Comparison of ENCODE assay signal across 8 cellular contexts in the genomic region with DNA sequence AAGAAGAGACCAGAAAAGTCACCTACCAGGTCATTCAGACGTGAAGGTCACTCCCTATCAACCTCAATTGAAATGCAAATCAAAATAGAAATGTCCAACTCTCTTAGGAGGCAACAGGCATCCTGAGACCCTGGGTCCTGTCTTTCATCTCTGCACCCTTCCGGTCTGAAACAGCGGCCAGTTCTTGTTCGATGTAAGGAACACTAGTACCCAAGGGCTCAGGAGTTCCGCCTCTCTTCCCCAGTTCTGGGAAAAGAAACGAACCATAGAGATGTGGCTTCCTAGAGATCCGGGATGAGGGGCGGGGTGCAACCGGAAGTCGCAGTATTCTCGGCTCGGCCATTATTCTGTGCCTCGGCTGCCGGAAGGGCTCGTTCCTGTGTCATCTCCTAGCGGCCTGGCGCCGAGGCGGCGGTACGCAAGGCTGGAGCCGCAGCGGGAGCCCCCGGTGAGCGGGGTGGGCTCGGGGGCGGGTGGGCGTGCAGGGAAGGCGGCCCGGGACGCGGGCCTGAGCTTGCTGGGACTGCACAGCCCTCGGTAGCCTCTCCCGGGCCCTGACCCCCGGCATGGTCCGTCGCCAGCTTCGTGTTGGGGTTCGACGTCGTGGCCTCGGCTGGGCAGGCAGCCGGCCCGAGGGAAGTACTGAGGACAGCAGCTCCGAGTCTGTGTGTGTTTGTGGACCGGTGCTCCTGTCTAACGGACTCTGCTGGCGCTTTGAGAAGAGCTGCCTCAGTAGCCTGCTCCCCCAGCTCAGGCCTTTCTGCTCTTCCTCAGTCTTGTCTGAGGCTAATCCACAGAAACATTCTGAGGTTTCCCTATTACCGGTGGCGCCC. TPM values are rescaled to one million over a fixed set of nuclear protein-coding genes. Genes with fewer than 3 reads are reported as not detected.
DNase-seq lines count a peak whose midpoint lies in the region; ATAC-seq and TF ChIP-seq lines count a peak whose summit lies in the region.

A gene (plus strand): TSS at position 341 of the 833 bp plus-strand sequence. CDS start 4,119 bp downstream, outside the sequence.

- no peaks in the 10 kb centered on the region for H3K9me3 Mint-ChIP-seq in chondrocyte (ENCODE audit: low read depth)

- peak within 1 kb of the TSS; percentile 93 for H3K27ac Mint-ChIP-seq in chondrocyte (ENCODE audit: unreplicated experiment)

- peak within 1 kb of the TSS; percentile 88 for H3K4me3 Mint-ChIP-seq in chondrocyte (ENCODE audit: unreplicated experiment)

- peaks cover 6% of the 10 kb centered on the region for H3K36me3 Mint-ChIP-seq in chondrocyte (ENCODE audit: low read depth)

- peak; percentile 52 for TF ChIP-seq CTCF in chondrocyte (IDR thresholded peaks at IDR 0.05)

- H3K27me3 Mint-ChIP-seq in chondrocyte (ENCODE audit: low read depth): no peaks in the 10 kb centered on the region

- DNase-seq in AG08396 (ENCODE audit: low spot score): peak; percentile 90
- DNase-seq in NCI-H226: peak; percentile 87
- peak; percentile 90 for DNase-seq in chondrocyte (ENCODE audit: low spot score)
- peak; percentile 91 for DNase-seq in kidney tubule cell (ENCODE audit: low spot score)
- peak in 3 of 4 experiments; percentile 42 to 58 (median 49) for DNase-seq in stimulated activated CD4-positive, alpha-beta T cell treated with anti-CD3 and anti-CD28 coated beads, Interleukin-1b, Interleukin-23, amount 100 ng/mL, for 24 hours (ENCODE audit: low read depth in 4 of 4, low spot score in 1 of 4)

- peaks cover 34% of the 10 kb centered on the region for H3K4me1 Mint-ChIP-seq in chondrocyte (ENCODE audit: low read depth)

- ATAC-seq in GM18868 (IDR thresholded peaks at IDR 0.05; ENCODE audit: unreplicated experiment) (peak; percentile 96), HG03103 (IDR thresholded peaks at IDR 0.05; ENCODE audit: low read depth, unreplicated experiment) (peak; percentile 89)
- ATAC-seq in activated CD4-positive, CD25-positive, alpha-beta regulatory T cell treated with anti-CD3 and anti-CD28 coated beads, Interleukin-2, amount 50 U/mL, for 24 hours: peak; percentile 87 to 91

RNA-seq across cellular contexts. Expression of the gene that starts here (rescaled TPM):
- 15.9 to 20.2 TPM (median 16.6 TPM) in 3 replicates for total RNA-seq in chondrocyte

Comparison
In these comparisons a context has a peak if more than half of its experiments do, and no peak if none do; other contexts are left out.
1. Peak in every context shown above with its lines: DNase-seq and ATAC-seq.